8 cellular contexts compared by ENCODE assay signal in genomic region chr7:6007835-6008590, GRCh38. TPM values are rescaled to one million over a fixed set of nuclear protein-coding genes. Genes with fewer than 3 reads are reported as not detected.
A peak's percentile ranks its signal among the peaks of the same experiment; 100 is the strongest.
DNase-seq lines count a peak whose midpoint lies in the region; ATAC-seq, FAIRE-seq and TF ChIP-seq lines count a peak whose summit lies in the region.
"Not testable (repeated sequence)": the region's sequence is repeated elsewhere in the genome, so short reads cannot be mapped to it uniquely, and the experiment has no call there.

No MANE protein-coding gene starts in this region.

- H3K4me2 ChIP-seq in K562 (ENCODE audit: insufficient read depth, low read length): peak overlapping the region; percentile 82

- not testable (repeated sequence) for BruUV-seq in K562 (replicated peaks; lab: Mats Ljungman, UMichigan)

- 3% methylated on average over 27 of the region's 27 CpGs for WGBS in K562 (ENCODE audit: insufficient coverage, low coverage, missing lambda C conversion rate)
- 47% methylated on average over 27 of the region's 27 CpGs for WGBS in right lobe of liver (ENCODE audit: insufficient coverage, low coverage, low lambda C conversion rate, missing lambda C conversion rate)
- WGBS in prostate gland: 44% methylated on average over 27 of the region's 27 CpGs

- not testable (repeated sequence) for TF ChIP-seq POLR2A in K562 (conservative IDR thresholded peaks at IDR 0.05); right lobe of liver (IDR thresholded peaks at IDR 0.05); prostate gland (IDR thresholded peaks at IDR 0.05)

- TF ChIP-seq CTCF in WERI-Rb-1 (IDR thresholded peaks at IDR 0.05; ENCODE audit: low read depth, low read length); K562 (IDR thresholded peaks at IDR 0.05 in 2 of 3, conservative IDR thresholded peaks at IDR 0.05 in 1 of 3; ENCODE audit: insufficient read depth in 2 of 3, low read depth in 1 of 3, low read length in 3 of 3); fibroblast of mammary gland (conservative IDR thresholded peaks at IDR 0.05; ENCODE audit: control insufficient read depth, insufficient read depth, low read depth, low read length); right lobe of liver (IDR thresholded peaks at IDR 0.05); prostate gland (IDR thresholded peaks at IDR 0.05); upper lobe of right lung (IDR thresholded peaks at IDR 0.05): not testable (repeated sequence)

- not testable (repeated sequence) for H3K9me1 ChIP-seq in K562 (ENCODE audit: control insufficient read depth, insufficient read depth, low read length)

- not testable (repeated sequence) for H3K4me1 ChIP-seq in ES-I3 (ENCODE audit: insufficient read depth, low read length); prostate gland (replicated peaks)
- H3K4me1 ChIP-seq in K562 (replicated peaks in 1 of 2; ENCODE audit: control insufficient read depth in 2 of 2, insufficient read depth in 2 of 2, low read length in 2 of 2) (peaks cover 12 to 15% of the 10 kb centered on the region in 2 experiments; a peak in 4 of 5 replicates), right lobe of liver (peaks cover 0 to 41% (median 4%) of the 10 kb centered on the region in 4 donors), upper lobe of right lung (peaks cover 33% of the 10 kb centered on the region)

- FAIRE-seq in K562 (lab: Jason Lieb, UNC): not testable (repeated sequence)

- not testable (repeated sequence) for ATAC-seq in K562, right lobe of liver, upper lobe of right lung

- H3K27me3 ChIP-seq in MG63; WERI-Rb-1 (ENCODE audit: insufficient read depth, low read depth, severe bottlenecking); K562 (ENCODE audit: control insufficient read depth in 2 of 2, insufficient read depth in 2 of 2, low read length in 2 of 2); right lobe of liver; prostate gland (replicated peaks; ENCODE audit: insufficient read depth); upper lobe of right lung: not testable (repeated sequence)

- H3K9ac ChIP-seq in ES-I3 (ENCODE audit: low read depth, low read length): peak overlapping the region; percentile 95
- peak overlapping the region; percentile 84 to 99 for H3K9ac ChIP-seq in K562 (ENCODE audit: insufficient read depth in 1 of 2, low read depth in 2 of 2, low read length in 2 of 2)

- POLR2A ChIA-PET in K562 (lab: Yijun Ruan, JAX): interaction anchor here (1.2 to 2.0 kb wide), 9 partner anchors 8 to 82 kb away, joined by 4 to 15 read pairs (median 4); no protein-coding TSS in a partner anchor

- TF ChIP-seq RAD21 in K562 (CRISPR knock-in tag; conservative IDR thresholded peaks at IDR 0.05 in 1 of 2, IDR thresholded peaks at IDR 0.05 in 1 of 2): not testable (repeated sequence)

- H3K9me3 ChIP-seq in ES-I3 (ENCODE audit: control insufficient read depth, insufficient read depth, low read length); MG63; WERI-Rb-1 (ENCODE audit: severe bottlenecking); K562 (replicated peaks; ENCODE audit: control insufficient read depth, insufficient read depth, low read depth, low read length); right lobe of liver; prostate gland; upper lobe of right lung: not testable (repeated sequence)

- H3K4me3 ChIP-seq in MG63: peak overlapping the region; percentile 79
- peak overlapping the region; percentile 85 for H3K4me3 ChIP-seq in WERI-Rb-1 (ENCODE audit: low read depth, low read length)
- peak overlapping the region; percentile 65 for H3K4me3 ChIP-seq in K562
- H3K4me3 ChIP-seq in fibroblast of mammary gland (ENCODE audit: control insufficient read depth, low read depth, low read length): peak overlapping the region; percentile 80
- H3K4me3 ChIP-seq in right lobe of liver: peak overlapping the region; percentile 67 to 78 (median 76)
- peak overlapping the region; percentile 53 to 67 for H3K4me3 ChIP-seq in prostate gland
- peak overlapping the region; percentile 81 for H3K4me3 ChIP-seq in upper lobe of right lung

- in situ Hi-C loops in K562 (cut with MboI): not testable (repeated sequence)

- DNase-seq in MG63 (peak; percentile 59), K562 (ENCODE audit: extremely low read depth in 1 of 4, low spot score in 3 of 4) (peak in 1 of 4 experiments; percentile 41), fibroblast of mammary gland (ENCODE audit: low read depth) (peak; percentile 19), right lobe of liver (peak in 1 of 3 donors; percentile 17)
- not testable (repeated sequence) for DNase-seq in WERI-Rb-1; prostate gland (ENCODE audit: low spot score); upper lobe of right lung

- H2AFZ ChIP-seq in K562 (ENCODE audit: low read depth, low read length): peak overlapping the region; percentile 38; the same call in 1 of the 2 replicates

- H4K20me1 ChIP-seq in K562 (replicated peaks; ENCODE audit: control insufficient read depth, insufficient read depth, low read length): not testable (repeated sequence)

- H3K27ac ChIP-seq in WERI-Rb-1 (peak overlapping the region; percentile 78), K562 (ENCODE audit: extremely low read depth, low read depth, low read length) (peak overlapping the region; percentile 99), right lobe of liver (peak overlapping the region in 2 of 3 donors; percentile 89 to 95), prostate gland (peak overlapping the region in 1 of 2 donors; percentile 88), upper lobe of right lung (peak overlapping the region; percentile 90)

- not testable (repeated sequence) for TF ChIP-seq EP300 in K562 (IDR thresholded peaks at IDR 0.05; ENCODE audit: low read length)

- peaks cover 47% of the 10 kb centered on the region for H3K79me2 ChIP-seq in K562 (ENCODE audit: control insufficient read depth, insufficient read depth, low read length)

- intact Hi-C loops in K562 (cut with micrococcal nuclease): loop anchor here (2.0 kb wide), 2 partner anchors 17 to 49 kb away; no protein-coding TSS in a partner anchor
- intact Hi-C loops in right lobe of liver (cut with DNase I); prostate gland (cut with DNase I); upper lobe of right lung (cut with DNase I): not testable (repeated sequence)

- CTCF ChIA-PET in K562 (lab: Yijun Ruan, JAX; ENCODE audit: low intra/inter-chr PET ratio): interaction anchor here (0.6 kb wide), 1 partner anchor 391 kb away, joined by 5 read pairs; no protein-coding TSS in a partner anchor

- not testable (repeated sequence) for H3K36me3 ChIP-seq in ES-I3 (ENCODE audit: insufficient read depth, low read length); right lobe of liver; prostate gland; upper lobe of right lung
- H3K36me3 ChIP-seq in MG63 (peaks cover 27% of the 10 kb centered on the region), WERI-Rb-1 (peaks cover 18% of the 10 kb centered on the region), K562 (ENCODE audit: control insufficient read depth, insufficient read depth, low read length) (peaks cover 38% of the 10 kb centered on the region; the same call in 2 of the 3 replicates)

RNA-seq across cellular contexts. Expression of gene PMS2, which starts 0.8 kb away (rescaled TPM):
- total RNA-seq in MG63 (2014; rRNA removed; shearing (Covaris generic); ENCODE audit: low replicate concordance): 11.9 and 16.5 TPM in 2 replicates
- 31.4 and 52.9 TPM in 2 replicates for total RNA-seq in K562 (2011; cell fraction: chromatin; rRNA removed; ENCODE audit: low replicate concordance)
- 18.7 and 19.1 TPM in 2 replicates for total RNA-seq in K562 (2011; cell fraction: nucleolus; rRNA removed)
- total RNA-seq in K562 (2011; cell fraction: nucleoplasm; rRNA removed): 23.8 and 24.4 TPM in 2 replicates
- total RNA-seq in K562 (2014; rRNA removed): 13.4 and 17.8 TPM in 2 replicates
- 21.9 and 23.2 TPM in 2 replicates for total RNA-seq in K562 (2014; rRNA removed; fragmentation: Illumina TruSeq; extraction: Trizol)
- 24.9 and 27.6 TPM in 2 replicates for total RNA-seq in K562 (2015; rRNA removed; fragmentation: Illumina TruSeq; extraction: Trizol)
- 17.4 and 17.9 TPM in 2 replicates for total RNA-seq in K562 (2021)
- 16.2 and 16.5 TPM in 2 replicates for polyA plus RNA-seq in K562 (2011; rRNA removed)
- 6.4 and 10.0 TPM in 2 replicates for polyA plus RNA-seq in K562 (2011; cell fraction: cytosol; rRNA removed)
- 11.3 and 12.9 TPM in 2 replicates for polyA plus RNA-seq in K562 (2011; cell fraction: nucleus; rRNA removed)
- polyA plus RNA-seq in K562 (2012): 11.6 and 13.7 TPM in 2 replicates
- polyA plus RNA-seq in K562 (2014; fragmentation: Illumina TruSeq; extraction: Trizol): 16.3 and 20.0 TPM in 2 replicates
- polyA plus RNA-seq in K562 (2014; fragmentation: Nextera tagmentation; extraction: Ambion mirVana): 1 to 10 TPM; 4.9 to 6.5 TPM
- polyA plus RNA-seq in K562 (2014; rRNA removed): 12.2 and 12.6 TPM in 2 replicates
- polyA minus RNA-seq in K562 (2011; rRNA and poly(A)+ RNA removed): 27.2 and 27.6 TPM in 2 replicates
- polyA minus RNA-seq in K562 (2011; cell fraction: cytosol; rRNA and poly(A)+ RNA removed): 11.7 and 12.6 TPM in 2 replicates
- polyA minus RNA-seq in K562 (2011; cell fraction: nucleus; rRNA and poly(A)+ RNA removed): 7.4 and 15.4 TPM in 2 replicates
- total RNA-seq in right lobe of liver: 1 to 10 TPM; 3.9 to 6.8 (median 5.8) TPM
- total RNA-seq in prostate gland: 10 to 100 TPM in 1 of 2 donors, 1 to 10 TPM in 1; 9.3 to 12.6 TPM
- 12.5 TPM for total RNA-seq in upper lobe of right lung

RNA-seq across cellular contexts. Expression of gene AIMP2, which starts 1.1 kb away (rescaled TPM):
- total RNA-seq in MG63 (2014; rRNA removed; shearing (Covaris generic); ENCODE audit: low replicate concordance): 88.9 and 121 TPM in 2 replicates
- total RNA-seq in K562 (2011; cell fraction: chromatin; rRNA removed; ENCODE audit: low replicate concordance): 17.5 and 24.0 TPM in 2 replicates
- 26.6 and 32.2 TPM in 2 replicates for total RNA-seq in K562 (2011; cell fraction: nucleolus; rRNA removed)
- total RNA-seq in K562 (2011; cell fraction: nucleoplasm; rRNA removed): 28.0 and 29.7 TPM in 2 replicates
- 83.5 and 84.9 TPM in 2 replicates for total RNA-seq in K562 (2014; rRNA removed)
- 47.2 and 51.8 TPM in 2 replicates for total RNA-seq in K562 (2014; rRNA removed; fragmentation: Illumina TruSeq; extraction: Trizol)
- 66.4 and 67.0 TPM in 2 replicates for total RNA-seq in K562 (2015; rRNA removed; fragmentation: Illumina TruSeq; extraction: Trizol)
- 62.5 and 65.8 TPM in 2 replicates for total RNA-seq in K562 (2021)
- 57.8 and 69.3 TPM in 2 replicates for polyA plus RNA-seq in K562 (2011; rRNA removed)
- polyA plus RNA-seq in K562 (2011; cell fraction: cytosol; rRNA removed): 79.2 and 95.7 TPM in 2 replicates
- 23.6 and 26.8 TPM in 2 replicates for polyA plus RNA-seq in K562 (2011; cell fraction: nucleus; rRNA removed)
- 44.7 and 52.9 TPM in 2 replicates for polyA plus RNA-seq in K562 (2012)
- 57.6 and 70.8 TPM in 2 replicates for polyA plus RNA-seq in K562 (2014; fragmentation: Illumina TruSeq; extraction: Trizol)
- 10 to 100 TPM; 47.5 to 63.5 TPM for polyA plus RNA-seq in K562 (2014; fragmentation: Nextera tagmentation; extraction: Ambion mirVana)
- polyA plus RNA-seq in K562 (2014; rRNA removed): 65.7 and 73.7 TPM in 2 replicates
- 48.0 and 62.2 TPM in 2 replicates for polyA minus RNA-seq in K562 (2011; rRNA and poly(A)+ RNA removed)
- polyA minus RNA-seq in K562 (2011; cell fraction: cytosol; rRNA and poly(A)+ RNA removed): 42.0 and 45.0 TPM in 2 replicates
- polyA minus RNA-seq in K562 (2011; cell fraction: nucleus; rRNA and poly(A)+ RNA removed): 17.5 and 27.1 TPM in 2 replicates
- 10 to 100 TPM; 20.2 to 53.6 (median 24.6) TPM for total RNA-seq in right lobe of liver
- 10 to 100 TPM; 34.4 to 35.4 TPM for total RNA-seq in prostate gland
- 20.3 TPM for total RNA-seq in upper lobe of right lung

RNA-seq across cellular contexts. Expression of gene ANKRD61, which starts 23.2 kb away (rescaled TPM):
- total RNA-seq in MG63 (2014; rRNA removed; shearing (Covaris generic); ENCODE audit: low replicate concordance): not detected in 2 replicates
- not detected in 2 replicates for total RNA-seq in K562 (2011; cell fraction: chromatin; rRNA removed; ENCODE audit: low replicate concordance)
- total RNA-seq in K562 (2011; cell fraction: nucleolus; rRNA removed): not detected in 2 replicates
- total RNA-seq in K562 (2011; cell fraction: nucleoplasm; rRNA removed): not detected in 2 replicates
- total RNA-seq in K562 (2014; rRNA removed) (not detected in 2 replicates), K562 (2014; rRNA removed; fragmentation: Illumina TruSeq; extraction: Trizol) (not detected in 2 replicates), K562 (2015; rRNA removed; fragmentation: Illumina TruSeq; extraction: Trizol) (not detected in 2 replicates), K562 (2021) (not detected in 2 replicates), right lobe of liver (under 1 TPM in 1 of 6 experiments, not detected in 5; 0.26 TPM), prostate gland (under 1 TPM in 1 of 2 donors, not detected in 1; 0.74 TPM), upper lobe of right lung (not detected)
- polyA plus RNA-seq in K562 (2011; rRNA removed) (0.10 TPM in 1 of 2 replicates, not detected in the other), K562 (2014; fragmentation: Illumina TruSeq; extraction: Trizol) (0.09 and 0.12 TPM in 2 replicates), K562 (2014; fragmentation: Nextera tagmentation; extraction: Ambion mirVana) (under 1 TPM; 0.08 to 0.11 TPM), K562 (2014; rRNA removed) (not detected in 2 replicates)
- polyA plus RNA-seq in K562 (2011; cell fraction: cytosol; rRNA removed): 0.04 TPM in 2 replicates
- polyA plus RNA-seq in K562 (2011; cell fraction: nucleus; rRNA removed): 0.17 TPM in 1 of 2 replicates, not detected in the other
- polyA plus RNA-seq in K562 (2012): 0.59 and 1.0 TPM in 2 replicates
- not detected in 2 replicates for polyA minus RNA-seq in K562 (2011; rRNA and poly(A)+ RNA removed)
- polyA minus RNA-seq in K562 (2011; cell fraction: cytosol; rRNA and poly(A)+ RNA removed): not detected in 2 replicates
- polyA minus RNA-seq in K562 (2011; cell fraction: nucleus; rRNA and poly(A)+ RNA removed): not detected in 2 replicates

RNA-seq across cellular contexts. Expression of gene RSPH10B, which starts 37.5 kb away (rescaled TPM):
- not detected in 2 replicates for total RNA-seq in MG63 (2014; rRNA removed; shearing (Covaris generic); ENCODE audit: low replicate concordance)
- 0.63 and 1.3 TPM in 2 replicates for total RNA-seq in K562 (2011; cell fraction: chromatin; rRNA removed; ENCODE audit: low replicate concordance)
- not detected in 2 replicates for total RNA-seq in K562 (2011; cell fraction: nucleolus; rRNA removed)
- 0.15 TPM in 1 of 2 replicates, not detected in the other for total RNA-seq in K562 (2011; cell fraction: nucleoplasm; rRNA removed)
- total RNA-seq in K562 (2014; rRNA removed): 0.12 TPM in 1 of 2 replicates, not detected in the other
- total RNA-seq in K562 (2014; rRNA removed; fragmentation: Illumina TruSeq; extraction: Trizol): not detected in 2 replicates
- total RNA-seq in K562 (2015; rRNA removed; fragmentation: Illumina TruSeq; extraction: Trizol): 0.38 TPM in 1 of 2 replicates, not detected in the other
- total RNA-seq in K562 (2021): not detected in 2 replicates
- polyA plus RNA-seq in K562 (2011; rRNA removed): 0.03 TPM in 1 of 2 replicates, not detected in the other
- 0.41 TPM in 1 of 2 replicates, not detected in the other for polyA plus RNA-seq in K562 (2011; cell fraction: cytosol; rRNA removed)
- polyA plus RNA-seq in K562 (2011; cell fraction: nucleus; rRNA removed): not detected in 2 replicates
- polyA plus RNA-seq in K562 (2012): 0.03 and 0.07 TPM in 2 replicates
- polyA plus RNA-seq in K562 (2014; fragmentation: Illumina TruSeq; extraction: Trizol): 0.07 and 0.09 TPM in 2 replicates
- polyA plus RNA-seq in K562 (2014; fragmentation: Nextera tagmentation; extraction: Ambion mirVana): under 1 TPM in 1 of 2 experiments, not detected in 1; 0.01 TPM
- not detected in 2 replicates for polyA plus RNA-seq in K562 (2014; rRNA removed)
- polyA minus RNA-seq in K562 (2011; rRNA and poly(A)+ RNA removed): not detected in 2 replicates
- polyA minus RNA-seq in K562 (2011; cell fraction: cytosol; rRNA and poly(A)+ RNA removed): not detected in 2 replicates
- polyA minus RNA-seq in K562 (2011; cell fraction: nucleus; rRNA and poly(A)+ RNA removed): 0.33 TPM in 1 of 2 replicates, not detected in the other
- total RNA-seq in right lobe of liver: under 1 TPM in 3 of 6 experiments, not detected in 3; 0.19 to 0.92 (median 0.47) TPM
- under 1 TPM in 1 of 2 donors, not detected in 1; 0.34 TPM for total RNA-seq in prostate gland
- not detected for total RNA-seq in upper lobe of right lung

RNA-seq across cellular contexts. Expression of gene EIF2AK1, which starts 51.0 kb away (rescaled TPM):
- total RNA-seq in MG63 (2014; rRNA removed; shearing (Covaris generic); ENCODE audit: low replicate concordance): 35.8 and 43.3 TPM in 2 replicates
- total RNA-seq in K562 (2011; cell fraction: chromatin; rRNA removed; ENCODE audit: low replicate concordance): 242 and 302 TPM in 2 replicates
- 102 and 107 TPM in 2 replicates for total RNA-seq in K562 (2011; cell fraction: nucleolus; rRNA removed)
- total RNA-seq in K562 (2011; cell fraction: nucleoplasm; rRNA removed): 134 and 136 TPM in 2 replicates
- total RNA-seq in K562 (2014; rRNA removed): 213 and 429 TPM in 2 replicates
- total RNA-seq in K562 (2014; rRNA removed; fragmentation: Illumina TruSeq; extraction: Trizol): 53.4 and 63.1 TPM in 2 replicates
- 39.1 and 42.2 TPM in 2 replicates for total RNA-seq in K562 (2015; rRNA removed; fragmentation: Illumina TruSeq; extraction: Trizol)
- 148 and 160 TPM in 2 replicates for total RNA-seq in K562 (2021)
- polyA plus RNA-seq in K562 (2011; rRNA removed): 145 and 147 TPM in 2 replicates
- 125 and 126 TPM in 2 replicates for polyA plus RNA-seq in K562 (2011; cell fraction: cytosol; rRNA removed)
- polyA plus RNA-seq in K562 (2011; cell fraction: nucleus; rRNA removed): 165 and 175 TPM in 2 replicates
- 87.1 and 139 TPM in 2 replicates for polyA plus RNA-seq in K562 (2012)
- 125 and 149 TPM in 2 replicates for polyA plus RNA-seq in K562 (2014; fragmentation: Illumina TruSeq; extraction: Trizol)
- 10 to 100 TPM; 28.8 to 42.3 TPM for polyA plus RNA-seq in K562 (2014; fragmentation: Nextera tagmentation; extraction: Ambion mirVana)
- polyA plus RNA-seq in K562 (2014; rRNA removed): 142 and 180 TPM in 2 replicates
- 165 and 204 TPM in 2 replicates for polyA minus RNA-seq in K562 (2011; rRNA and poly(A)+ RNA removed)
- 74.7 and 86.0 TPM in 2 replicates for polyA minus RNA-seq in K562 (2011; cell fraction: cytosol; rRNA and poly(A)+ RNA removed)
- polyA minus RNA-seq in K562 (2011; cell fraction: nucleus; rRNA and poly(A)+ RNA removed): 75.7 and 122 TPM in 2 replicates
- 100 to 1,000 TPM in 2 of 6 experiments, 10 to 100 TPM in 4; 69.3 to 271 (median 72.8) TPM for total RNA-seq in right lobe of liver
- 100 to 1,000 TPM; 300 to 413 TPM for total RNA-seq in prostate gland
- 77.2 TPM for total RNA-seq in upper lobe of right lung
